ENCODE assay signal across 10 cellular contexts in genomic region chr19:49338023-49338677, GRCh38. TPM values are rescaled to one million over a fixed set of nuclear protein-coding genes. Genes with fewer than 3 reads are reported as not detected.
A peak's percentile ranks its signal among the peaks of the same experiment; 100 is the strongest.
DNase-seq lines count a peak whose midpoint lies in the region; ATAC-seq and TF ChIP-seq lines count a peak whose summit lies in the region.
"Had no signal": no experiment of that assay in that cellular context is flagged by ENCODE, and none has a peak within 500 bp of the region (broad histone marks: within the 10 kb centered on the region; RNA-seq: fewer than 3 reads in every experiment).

No MANE protein-coding gene starts in this region.

- peak; percentile 13 for DNase-seq in activated T-cell treated with anti-CD3 and anti-CD28 coated beads, Interleukin-2, amount 50 U/mL, for 48 hours
- no peak for DNase-seq in activated T-cell treated with anti-CD3 and anti-CD28 coated beads, Interleukin-2, amount 50 U/mL, for 4 hours
- peak; percentile 17 to 51 for DNase-seq in breast epithelium (ENCODE audit: low spot score in 2 of 2)
- peak; percentile 69 for DNase-seq in mesendoderm
- DNase-seq in tibial artery, result peak; percentile 22 to 67
- no peak for DNase-seq in stimulated activated naive CD4-positive, alpha-beta T cell treated with Interleukin-2 at 50 U/mL for 16 hours (lab: John Stamatoyannopoulos, UW)

- no peak overlapping the region for H3K18ac ChIP-seq in mesendoderm (ENCODE audit: low read length)

- no peaks in the 10 kb centered on the region for H3K36me3 ChIP-seq in breast epithelium
- peaks cover 12% of the 10 kb centered on the region for H3K36me3 ChIP-seq in mesendoderm (ENCODE audit: control insufficient read depth, insufficient read depth, low read length)
- H3K36me3 ChIP-seq in tibial artery, result peaks cover 20 to 38% (median 21%) of the 10 kb centered on the region in 3 donors

- peak overlapping the region; percentile 56 for H3K56ac ChIP-seq in mesendoderm (ENCODE audit: low read length)

- no peak overlapping the region for H3K4ac ChIP-seq in mesendoderm (ENCODE audit: low read depth, low read length)

- TF ChIP-seq POLR2A in breast epithelium (IDR thresholded peaks at IDR 0.05), result no peak

- peak overlapping the region; percentile 77 for H3K4me2 ChIP-seq in mesendoderm (ENCODE audit: low read length)

- H3K9me3 ChIP-seq in breast epithelium (no peaks in the 10 kb centered on the region), tibial artery (no peaks in the 10 kb centered on the region)

- H3K27ac ChIP-seq in breast epithelium (no peak overlapping the region), mesendoderm (ENCODE audit: low read depth, low read length) (no peak overlapping the region), tibial artery (peak overlapping the region; percentile 85 to 96)
- H3K27ac ChIP-seq: epithelial cell of prostate had no signal

- H3K27me3 ChIP-seq in breast epithelium (no peaks in the 10 kb centered on the region), mesendoderm (ENCODE audit: insufficient read depth, low read length, poor library complexity) (no peaks in the 10 kb centered on the region), tibial artery (no peaks in the 10 kb centered on the region)

- peaks cover 0 to 6% of the 10 kb centered on the region in 2 donors for H3K4me1 ChIP-seq in breast epithelium
- peaks cover 10% of the 10 kb centered on the region for H3K4me1 ChIP-seq in mesendoderm (ENCODE audit: control insufficient read depth, low read depth, low read length)
- peaks cover 0 to 30% (median 18%) of the 10 kb centered on the region in 4 donors for H3K4me1 ChIP-seq in tibial artery

- intact Hi-C loops in breast epithelium (cut with DNase I; ENCODE audit: low total_unique reads), result no loop called here
- intact Hi-C loops in tibial artery (cut with DNase I; ENCODE audit: low total_unique reads), result no loop called here

- H3K9me3 Mint-ChIP-seq in activated T-cell treated with anti-CD3 and anti-CD28 coated beads, Interleukin-2, amount 50 U/mL, for 4 hours, result no peaks in the 10 kb centered on the region

- H3K36me3 Mint-ChIP-seq in activated T-cell treated with anti-CD3 and anti-CD28 coated beads, Interleukin-2, amount 50 U/mL, for 4 hours (ENCODE audit: insufficient read depth), result peaks cover 20% of the 10 kb centered on the region

- TF ChIP-seq CTCF in breast epithelium (IDR thresholded peaks at IDR 0.05) (no peak), tibial artery (IDR thresholded peaks at IDR 0.05) (no peak)

- no peak overlapping the region for H4K5ac ChIP-seq in mesendoderm (ENCODE audit: low read length)

- H3K4me3 ChIP-seq in breast epithelium, result peak overlapping the region in 2 of 3 donors; percentile 56 to 68
- no peak overlapping the region for H3K4me3 ChIP-seq in mesendoderm (ENCODE audit: low read length)
- H3K4me3 ChIP-seq in tibial artery, result peak overlapping the region; percentile 52 to 77

- no peak overlapping the region for H3K4me3 Mint-ChIP-seq in activated T-cell treated with anti-CD3 and anti-CD28 coated beads, Interleukin-2, amount 50 U/mL, for 4 hours

- no peaks in the 10 kb centered on the region for H3K27me3 Mint-ChIP-seq in activated T-cell treated with anti-CD3 and anti-CD28 coated beads, Interleukin-2, amount 50 U/mL, for 4 hours (ENCODE audit: low read depth)

- H2BK5ac ChIP-seq in mesendoderm (ENCODE audit: low read length), result no peak overlapping the region

- H3K9ac ChIP-seq in mesendoderm (ENCODE audit: low read length), result peak overlapping the region; percentile 38

- WGBS in mesendoderm (ENCODE audit: extremely low coverage, insufficient coverage, low lambda C conversion rate), result no CpG with 5 or more reads among the region's 34 CpGs

- H2BK120ac ChIP-seq in mesendoderm (ENCODE audit: low read depth, low read length), result no peak overlapping the region

- no peak overlapping the region for H2AK5ac ChIP-seq in mesendoderm (ENCODE audit: low read length)

- no peaks in the 10 kb centered on the region for H3K79me2 ChIP-seq in mesendoderm (ENCODE audit: control insufficient read depth, insufficient read depth, low read length)

- peaks cover 53% of the 10 kb centered on the region for H3K4me1 Mint-ChIP-seq in activated T-cell treated with anti-CD3 and anti-CD28 coated beads, Interleukin-2, amount 50 U/mL, for 4 hours (ENCODE audit: low read depth)

- H2BK15ac ChIP-seq in mesendoderm (replicated peaks; ENCODE audit: low read depth), result no peak overlapping the region

- no peak overlapping the region for H3K23ac ChIP-seq in mesendoderm (ENCODE audit: low read length)

- H3K79me1 ChIP-seq in mesendoderm (ENCODE audit: low read length), result no peaks in the 10 kb centered on the region

- no peak for ATAC-seq in activated T-cell treated with anti-CD3 and anti-CD28 coated beads, Interleukin-2, amount 50 U/mL, for 4 hours
- ATAC-seq in HG03095 (IDR thresholded peaks at IDR 0.05; ENCODE audit: unreplicated experiment), result no peak
- no peak for ATAC-seq in GM18870 (IDR thresholded peaks at IDR 0.05; ENCODE audit: unreplicated experiment)

- H4K8ac ChIP-seq in mesendoderm (ENCODE audit: low read depth, low read length), result no peak overlapping the region

RNA-seq across cellular contexts. Expression of gene CD37, which starts 2.9 kb away (rescaled TPM):
- total RNA-seq in activated T-cell treated with anti-CD3 and anti-CD28 coated beads, Interleukin-2, amount 50 U/mL, for 4 hours, result 100 to 1,000 TPM in 2 of 3 donors, 10 to 100 TPM in 1; 99.6 to 116 (median 106) TPM
- 10 to 100 TPM in 2 of 3 donors, 1 to 10 TPM in 1; 2.9 to 19.7 (median 15.4) TPM for total RNA-seq in breast epithelium
- polyA plus RNA-seq in mesendoderm (2013, experiment 1 of 2), result 0.13 TPM
- 0.17 TPM for polyA plus RNA-seq in mesendoderm (2013, experiment 2 of 2)
- total RNA-seq: SK-MEL-5 had no signal

RNA-seq across cellular contexts. Expression of gene SLC6A16, which starts 13.2 kb away (rescaled TPM):
- under 1 TPM; 0.20 to 0.92 (median 0.29) TPM for total RNA-seq in activated T-cell treated with anti-CD3 and anti-CD28 coated beads, Interleukin-2, amount 50 U/mL, for 4 hours
- total RNA-seq in breast epithelium, result 1 to 10 TPM; 1.2 to 2.7 (median 2.0) TPM
- 0.32 TPM for polyA plus RNA-seq in mesendoderm (2013, experiment 1 of 2)
- polyA plus RNA-seq in mesendoderm (2013, experiment 2 of 2), result 0.41 TPM

RNA-seq across cellular contexts. Expression of gene TEAD2, which starts 24.1 kb away (rescaled TPM):
- total RNA-seq in activated T-cell treated with anti-CD3 and anti-CD28 coated beads, Interleukin-2, amount 50 U/mL, for 4 hours, result under 1 TPM in 2 of 3 donors, not detected in 1; 0.16 to 0.33 TPM
- total RNA-seq in breast epithelium, result 10 to 100 TPM; 24.9 to 30.0 (median 25.1) TPM
- 163 TPM for polyA plus RNA-seq in mesendoderm (2013, experiment 1 of 2)
- polyA plus RNA-seq in mesendoderm (2013, experiment 2 of 2), result 145 TPM

RNA-seq across cellular contexts. Expression of gene DKKL1, which starts 25.5 kb away (rescaled TPM):
- total RNA-seq in activated T-cell treated with anti-CD3 and anti-CD28 coated beads, Interleukin-2, amount 50 U/mL, for 4 hours, result not detected
- total RNA-seq in breast epithelium, result 1 to 10 TPM in 1 of 3 donors, under 1 TPM in 1, not detected in 1; 0.64 to 1.8 TPM
- 1.4 TPM for polyA plus RNA-seq in mesendoderm (2013, experiment 1 of 2)
- polyA plus RNA-seq in mesendoderm (2013, experiment 2 of 2), result 1.5 TPM

RNA-seq across cellular contexts. Expression of gene KASH5, which starts 49.9 kb away (rescaled TPM):
- total RNA-seq in activated T-cell treated with anti-CD3 and anti-CD28 coated beads, Interleukin-2, amount 50 U/mL, for 4 hours, result under 1 TPM; 0.24 to 0.48 (median 0.27) TPM
- total RNA-seq in breast epithelium, result 1 to 10 TPM in 1 of 3 donors, not detected in 2; 1.9 TPM
- polyA plus RNA-seq in mesendoderm (2013, experiment 1 of 2), result not detected
- polyA plus RNA-seq in mesendoderm (2013, experiment 2 of 2), result 0.03 TPM
- total RNA-seq: SK-MEL-5 had no signal

Comparison
In these comparisons a context has a peak if more than half of its experiments do, and no peak if none do; other contexts are left out.
1. DNase-seq: peak in activated T-cell treated with anti-CD3 and anti-CD28 coated beads, Interleukin-2, amount 50 U/mL, for 48 hours (2 of 2), breast epithelium (2 of 2), mesendoderm (single experiment) and tibial artery (2 of 2); none in activated T-cell treated with anti-CD3 and anti-CD28 coated beads, Interleukin-2, amount 50 U/mL, for 4 hours (single experiment) and stimulated activated naive CD4-positive, alpha-beta T cell treated with Interleukin-2 at 50 U/mL for 16 hours (single experiment).
2. H3K27ac ChIP-seq: peak in tibial artery (2 of 2); none in breast epithelium (0 of 2) and mesendoderm (single experiment).
3. RNA of gene CD37, which starts 2.9 kb away (total RNA-seq): 99.6 to 116 TPM in activated T-cell treated with anti-CD3 and anti-CD28 coated beads, Interleukin-2, amount 50 U/mL, for 4 hours; 2.9 to 19.7 TPM in breast epithelium; every median in the first group is over 4 times any median in the second.
4. RNA of gene TEAD2, which starts 24.1 kb away (total RNA-seq): 24.9 to 30.0 TPM in breast epithelium; 0.16 to 0.33 TPM in activated T-cell treated with anti-CD3 and anti-CD28 coated beads, Interleukin-2, amount 50 U/mL, for 4 hours; every median in the first group is over 10 times any median in the second.